12 cellular contexts compared by ENCODE assay signal in the genomic region with DNA sequence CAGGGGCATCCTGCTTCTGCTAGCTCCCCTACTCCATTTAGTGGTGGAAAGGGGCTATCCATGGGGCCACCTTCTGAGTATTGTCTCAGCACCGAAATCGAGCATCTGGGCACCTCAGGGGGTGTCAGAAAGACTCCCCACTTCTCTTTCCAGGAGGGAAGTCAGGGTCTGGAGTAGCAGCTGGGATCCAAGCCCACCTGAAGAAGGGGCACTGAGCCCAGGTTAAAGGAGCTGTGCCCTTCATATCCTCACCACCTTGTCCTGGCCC. TPM values are rescaled to one million over a fixed set of nuclear protein-coding genes. Genes with fewer than 3 reads are reported as not detected.
A peak's percentile ranks its signal among the peaks of the same experiment; 100 is the strongest.
DNase-seq lines count a peak whose midpoint lies in the region; ATAC-seq and TF ChIP-seq lines count a peak whose summit lies in the region.
"Had no signal": no experiment of that assay in that cellular context is flagged by ENCODE, and none has a peak within 500 bp of the region (broad histone marks: within the 10 kb centered on the region; RNA-seq: fewer than 3 reads in every experiment).

No MANE protein-coding gene starts in this region.

- CTCF ChIA-PET in activated naive CD4-positive, alpha-beta T cell treated with anti-CD3 and anti-CD28 coated beads for 36 hours (lab: Charles Lee): interaction anchor here (0.6 to 1.5 kb wide), 4 partner anchors 9 to 237 kb away, joined by 4 to 6 read pairs (median 4); no protein-coding TSS in a partner anchor
- CTCF ChIA-PET in activated CD4-positive, alpha-beta T cell treated with anti-CD3 and anti-CD28 coated beads for 36 hours (lab: Charles Lee): interaction anchor here (0.5 to 2.0 kb wide), 5 partner anchors 10 to 928 kb away, joined by 3 to 10 read pairs (median 3); no protein-coding TSS in a partner anchor

- H3K27me3 ChIP-seq in gastroesophageal sphincter (no peaks in the 10 kb centered on the region), rectal smooth muscle tissue (ENCODE audit: control insufficient read depth, insufficient read depth, low read length) (peaks cover 12% of the 10 kb centered on the region)

- POLR2A ChIA-PET in activated CD4-positive, alpha-beta T cell treated with anti-CD3 and anti-CD28 coated beads for 36 hours (lab: Charles Lee): interaction anchor here (0.7 to 1.0 kb wide), 2 partner anchors 14 to 30 kb away, joined by 3 read pairs; partner anchors contain the start of gene ATP6V1F

- no peak for ATAC-seq in gastroesophageal sphincter
- ATAC-seq in activated CD4-positive, alpha-beta T cell treated with anti-CD3 and anti-CD28 coated beads for 36 hours: no peak
- ATAC-seq: activated CD8-positive, alpha-beta T cell treated with anti-CD3 and anti-CD28 coated beads, Interleukin-2, amount 10 ng/mL, durations not matched to agents 7 days and 5 days had no signal

- H3K4me1 Mint-ChIP-seq in activated naive CD4-positive, alpha-beta T cell treated with anti-CD3 and anti-CD28 coated beads for 36 hours (ENCODE audit: low read depth): peaks cover 17% of the 10 kb centered on the region
- peaks cover 13% of the 10 kb centered on the region for H3K4me1 Mint-ChIP-seq in activated CD4-positive, alpha-beta T cell treated with anti-CD3 and anti-CD28 coated beads for 36 hours

- no peak overlapping the region for H3K27ac ChIP-seq in SK-N-MC
- peak overlapping the region; percentile 90 to 96 (median 94) for H3K27ac ChIP-seq in gastroesophageal sphincter
- H3K27ac ChIP-seq in rectal smooth muscle tissue (ENCODE audit: low read depth, low read length): peak overlapping the region; percentile 98

- H3K9ac ChIP-seq in SK-N-MC (ENCODE audit: insufficient read length): no peak overlapping the region
- peak overlapping the region; percentile 51 for H3K9ac ChIP-seq in rectal smooth muscle tissue (ENCODE audit: low read length)

- peaks cover 5% of the 10 kb centered on the region; the same call in 1 of the 2 replicates for H3K36me3 ChIP-seq in SK-N-MC (ENCODE audit: insufficient read depth, low read length)
- H3K36me3 ChIP-seq in gastroesophageal sphincter: peaks cover 0 to 33% of the 10 kb centered on the region in 2 donors
- H3K36me3 ChIP-seq in rectal smooth muscle tissue (ENCODE audit: control insufficient read depth, insufficient read depth, low read length): peaks cover 7% of the 10 kb centered on the region

- TF ChIP-seq POLR2A in gastroesophageal sphincter (IDR thresholded peaks at IDR 0.05): no peak

- H3K27me3 Mint-ChIP-seq in activated naive CD4-positive, alpha-beta T cell treated with anti-CD3 and anti-CD28 coated beads for 36 hours (ENCODE audit: low read depth): peaks cover 30% of the 10 kb centered on the region
- peaks cover 25% of the 10 kb centered on the region for H3K27me3 Mint-ChIP-seq in activated CD4-positive, alpha-beta T cell treated with anti-CD3 and anti-CD28 coated beads for 36 hours

- H3K9me3 ChIP-seq in SK-N-MC (ENCODE audit: low read depth, low read length): no peaks in the 10 kb centered on the region
- H3K9me3 ChIP-seq in gastroesophageal sphincter: no peaks in the 10 kb centered on the region

- WGBS in gastroesophageal sphincter (ENCODE audit: low coverage in 1 of 2), 2 donors: no CpG with 5 or more reads among the region's 2 CpGs

- H3K9me3 Mint-ChIP-seq in activated naive CD4-positive, alpha-beta T cell treated with anti-CD3 and anti-CD28 coated beads for 36 hours: no peaks in the 10 kb centered on the region
- H3K9me3 Mint-ChIP-seq in activated CD4-positive, alpha-beta T cell treated with anti-CD3 and anti-CD28 coated beads for 36 hours (ENCODE audit: low read depth): no peaks in the 10 kb centered on the region

- no peak for TF ChIP-seq CTCF in AG09309 (IDR thresholded peaks at IDR 0.05; ENCODE audit: control insufficient read depth, insufficient read depth, low read depth, low read length, missing control alignments)
- no peak for TF ChIP-seq CTCF in gastroesophageal sphincter (IDR thresholded peaks at IDR 0.05)

- peaks cover 3 to 96% (median 57%) of the 10 kb centered on the region in 3 donors for H3K4me1 ChIP-seq in gastroesophageal sphincter
- peaks cover 46% of the 10 kb centered on the region for H3K4me1 ChIP-seq in rectal smooth muscle tissue (ENCODE audit: control insufficient read depth, insufficient read depth, low read length)

- no peak overlapping the region for H3K4me3 Mint-ChIP-seq in activated naive CD4-positive, alpha-beta T cell treated with anti-CD3 and anti-CD28 coated beads for 36 hours
- no peak overlapping the region for H3K4me3 Mint-ChIP-seq in activated CD4-positive, alpha-beta T cell treated with anti-CD3 and anti-CD28 coated beads for 36 hours
- H3K4me3 Mint-ChIP-seq: activated CD8-positive, alpha-beta T cell treated with anti-CD3 and anti-CD28 coated beads, Interleukin-2, amount 10 ng/mL, durations not matched to agents 7 days and 5 days had no signal

- H3K27ac Mint-ChIP-seq in activated naive CD4-positive, alpha-beta T cell treated with anti-CD3 and anti-CD28 coated beads for 36 hours: no peak overlapping the region
- no peak overlapping the region for H3K27ac Mint-ChIP-seq in activated CD4-positive, alpha-beta T cell treated with anti-CD3 and anti-CD28 coated beads for 36 hours
- H3K27ac Mint-ChIP-seq: activated CD8-positive, alpha-beta T cell treated with anti-CD3 and anti-CD28 coated beads, Interleukin-2, amount 10 ng/mL, durations not matched to agents 7 days and 5 days; CD14-positive monocyte; progenitor cell of endocrine pancreas had no signal

- intact Hi-C loops in activated naive CD4-positive, alpha-beta T cell treated with anti-CD3 and anti-CD28 coated beads for 36 hours (cut with micrococcal nuclease): no loop called here
- intact Hi-C loops in activated CD4-positive, alpha-beta T cell treated with anti-CD3 and anti-CD28 coated beads for 36 hours (cut with DNase I, micrococcal nuclease): no loop called here

- DNase-seq in AG09309 (ENCODE audit: low read depth) (no peak), SK-N-MC (ENCODE audit: low read depth, low spot score) (no peak), SKM-1 treated with dmso at 0.1 percent for 144 hours (lab: John Stamatoyannopoulos, UW; ENCODE audit: unreplicated experiment) (no peak)
- DNase-seq in activated naive CD4-positive, alpha-beta T cell treated with anti-CD3 and anti-CD28 coated beads for 36 hours: no peak
- no peak for DNase-seq in activated T-cell treated with anti-CD3 and anti-CD28 coated beads, Interleukin-2, amount 50 U/mL, for 1 hour
- DNase-seq in activated CD4-positive, alpha-beta T cell treated with anti-CD3 and anti-CD28 coated beads for 36 hours: no peak
- DNase-seq: activated CD8-positive, alpha-beta T cell treated with anti-CD3 and anti-CD28 coated beads, Interleukin-2, amount 10 ng/mL, durations not matched to agents 7 days and 5 days; central memory CD4-positive, alpha-beta T cell had no signal

- H3K36me3 Mint-ChIP-seq in activated naive CD4-positive, alpha-beta T cell treated with anti-CD3 and anti-CD28 coated beads for 36 hours (ENCODE audit: low read depth): no peaks in the 10 kb centered on the region
- no peaks in the 10 kb centered on the region for H3K36me3 Mint-ChIP-seq in activated CD4-positive, alpha-beta T cell treated with anti-CD3 and anti-CD28 coated beads for 36 hours (ENCODE audit: low read depth)

- no peak for TF ChIP-seq EP300 in gastroesophageal sphincter (IDR thresholded peaks at IDR 0.05)

- H3K4me3 ChIP-seq in AG09309 (ENCODE audit: control insufficient read depth, low read depth, low read length) (peak overlapping the region; percentile 90), SK-N-MC (peak overlapping the region; percentile 92), gastroesophageal sphincter (peak overlapping the region; percentile 72 to 83), rectal smooth muscle tissue (ENCODE audit: low read length) (peak overlapping the region; percentile 83)

RNA-seq across cellular contexts. Expression of gene FLNC, which starts 2.6 kb away (rescaled TPM):
- total RNA-seq in gastroesophageal sphincter: 1,000 to 10,000 TPM in 1 of 4 donors, 100 to 1,000 TPM in 3; 308 to 1,162 (median 401) TPM
- total RNA-seq in activated naive CD4-positive, alpha-beta T cell treated with anti-CD3 and anti-CD28 coated beads for 36 hours: under 1 TPM; 0.02 to 0.05 TPM
- total RNA-seq in activated CD4-positive, alpha-beta T cell treated with anti-CD3 and anti-CD28 coated beads for 36 hours: under 1 TPM; 0.09 to 0.18 TPM
- total RNA-seq: activated CD8-positive, alpha-beta T cell treated with anti-CD3 and anti-CD28 coated beads, Interleukin-2, amount 10 ng/mL, durations not matched to agents 7 days and 5 days had no signal

RNA-seq across cellular contexts. Expression of gene ATP6V1F, which starts 29.8 kb away (rescaled TPM):
- 100 to 1,000 TPM in 1 of 4 donors, 10 to 100 TPM in 3; 67.7 to 101 (median 84.5) TPM for total RNA-seq in gastroesophageal sphincter
- 100 to 1,000 TPM; 129 to 142 TPM for total RNA-seq in activated naive CD4-positive, alpha-beta T cell treated with anti-CD3 and anti-CD28 coated beads for 36 hours
- total RNA-seq in activated CD4-positive, alpha-beta T cell treated with anti-CD3 and anti-CD28 coated beads for 36 hours: 100 to 1,000 TPM; 109 to 159 TPM

RNA-seq across cellular contexts. Expression of gene CCDC136, which starts 41.0 kb away (rescaled TPM):
- total RNA-seq in gastroesophageal sphincter: 10 to 100 TPM; 14.5 to 46.9 (median 21.5) TPM
- 1 to 10 TPM; 4.2 to 5.9 TPM for total RNA-seq in activated naive CD4-positive, alpha-beta T cell treated with anti-CD3 and anti-CD28 coated beads for 36 hours
- 1 to 10 TPM; 6.9 to 7.7 TPM for total RNA-seq in activated CD4-positive, alpha-beta T cell treated with anti-CD3 and anti-CD28 coated beads for 36 hours

RNA-seq across cellular contexts. Expression of gene OPN1SW, which starts 57.2 kb away (rescaled TPM):
- total RNA-seq in gastroesophageal sphincter: not detected
- total RNA-seq in activated naive CD4-positive, alpha-beta T cell treated with anti-CD3 and anti-CD28 coated beads for 36 hours: not detected
- total RNA-seq in activated CD4-positive, alpha-beta T cell treated with anti-CD3 and anti-CD28 coated beads for 36 hours: not detected
- total RNA-seq: activated CD8-positive, alpha-beta T cell treated with anti-CD3 and anti-CD28 coated beads, Interleukin-2, amount 10 ng/mL, durations not matched to agents 7 days and 5 days; progenitor cell of endocrine pancreas had no signal

Comparison
In these comparisons a context has a peak if more than half of its experiments do, and no peak if none do; other contexts are left out.
1. RNA of gene FLNC, which starts 2.6 kb away (total RNA-seq): 308 to 1,162 TPM in gastroesophageal sphincter; 0.09 to 0.18 TPM in activated CD4-positive, alpha-beta T cell treated with anti-CD3 and anti-CD28 coated beads for 36 hours and 0.02 to 0.05 TPM in activated naive CD4-positive, alpha-beta T cell treated with anti-CD3 and anti-CD28 coated beads for 36 hours; every median in the first group is over 100 times any median in the second.
2. Peak in every context shown above with its lines, with median percentiles within 50 percentile points of each other: H3K4me3 ChIP-seq.